ENCODE assay signal across 18 cellular contexts in genomic region chr16:28901862-28902261, GRCh38. TPM values are rescaled to one million over a fixed set of nuclear protein-coding genes. Genes with fewer than 3 reads are reported as not detected.
DNase-seq lines count a peak whose midpoint lies in the region; ATAC-seq, FAIRE-seq and TF ChIP-seq lines count a peak whose summit lies in the region.
"Had no signal": no experiment of that assay in that cellular context is flagged by ENCODE, and none has a peak within 500 bp of the region (broad histone marks: within the 10 kb centered on the region; RNA-seq: fewer than 3 reads in every experiment).

No MANE protein-coding gene starts in this region.

- TF ChIP-seq RAD21 in HepG2 (CRISPR knock-in tag; IDR thresholded peaks at IDR 0.05) = no peak

- intact Hi-C loops in HepG2 (cut with micrococcal nuclease; ENCODE audit: unreplicated experiment) = no loop called here

- no TSS peak for BruUV-seq in HepG2 (replicated peaks; lab: Mats Ljungman, UMichigan)

- H3K9me3 ChIP-seq in KOPT-K1 (ENCODE audit: insufficient read depth, low read length, poor library complexity, severe bottlenecking) (no peaks in the 10 kb centered on the region), HepG2 (ENCODE audit: low read length) (no peaks in the 10 kb centered on the region)
- H3K9me3 ChIP-seq: A549, HAP-1 had no signal

- no peak overlapping the region for H3K4me2 ChIP-seq in HepG2 (ENCODE audit: low read depth, low read length)
- H3K4me2 ChIP-seq: A549 had no signal

- peaks cover 0 to 2% (median 0%) of the 10 kb centered on the region in 3 donors for H3K36me3 Mint-ChIP-seq in naive thymus-derived CD8-positive, alpha-beta T cell

- ATAC-seq in HepG2 = peak; percentile 5; the same call in 1 of the 3 replicates
- no peak for ATAC-seq in naive thymus-derived CD8-positive, alpha-beta T cell
- no peak for ATAC-seq in GM18517 (IDR thresholded peaks at IDR 0.05; ENCODE audit: unreplicated experiment)
- no peak for ATAC-seq in GM21526 (IDR thresholded peaks at IDR 0.05; ENCODE audit: low FRiP score, unreplicated experiment)

- 97% methylated on average over 10 of the region's 15 CpGs for WGBS in HepG2 (ENCODE audit: low lambda C conversion rate)

- no peak for FAIRE-seq in HepG2 (lab: Jason Lieb, UNC)
- FAIRE-seq: A549, GM18507, HTR-8/SVneo had no signal

- peak overlapping the region; percentile 76 for H3K27ac ChIP-seq in KOPT-K1 (ENCODE audit: low read depth, low read length, poor library complexity, severe bottlenecking)
- H3K27ac ChIP-seq in HepG2 (ENCODE audit: extremely low read length, insufficient read depth, low read length) = no peak overlapping the region
- H3K27ac ChIP-seq: A549 had no signal

- no peak overlapping the region for H2AFZ ChIP-seq in HepG2 (ENCODE audit: low read length)

- CTCF ChIA-PET in HepG2 (lab: Yijun Ruan, JAX; ENCODE audit: low intra/inter-chr PET ratio, low total read pairs) = no interaction called here

- no peak overlapping the region for H3K4me3 Mint-ChIP-seq in naive thymus-derived CD8-positive, alpha-beta T cell
- H3K4me3 Mint-ChIP-seq: CD4-positive, alpha-beta T cell; HFFc6 had no signal

- no peaks in the 10 kb centered on the region for H3K79me2 ChIP-seq in HepG2 (ENCODE audit: insufficient read depth, low read length)

- H4K20me1 ChIP-seq in HepG2 (ENCODE audit: insufficient read depth, low read length) = no peaks in the 10 kb centered on the region

- in situ Hi-C loops in HepG2 (cut with HindIII; ENCODE audit: extremely low pct_ligation_motif_present, low pct_unique_long_range_greater_than_20kb) = no loop called here

- TF ChIP-seq POLR2A in HepG2 (IDR thresholded peaks at IDR 0.05; ENCODE audit: insufficient read depth in 1 of 2, low read depth in 2 of 2, low read length in 2 of 2) = no peak

- TF ChIP-seq EP300 in HepG2 (IDR thresholded peaks at IDR 0.05; ENCODE audit: low read depth in 2 of 2, low read length in 2 of 2) (no peak), HepG2 (CRISPR knock-in tag; IDR thresholded peaks at IDR 0.05; ENCODE audit: borderline replicate concordance) (no peak)

- H3K27ac Mint-ChIP-seq in naive thymus-derived CD8-positive, alpha-beta T cell = peak overlapping the region in 1 of 10 donors; percentile 8
- H3K27ac Mint-ChIP-seq: CD4-positive, alpha-beta T cell; HFFc6 had no signal

- peak; percentile 3 for DNase-seq in CD1c-positive myeloid dendritic cell (ENCODE audit: extremely low spot score)
- DNase-seq in HepG2 (ENCODE audit: low spot score) = no peak
- DNase-seq in naive thymus-derived CD8-positive, alpha-beta T cell = no peak
- DNase-seq: Calu3; CD4-positive, alpha-beta T cell; DMS 273 treated with DMSO at 0.1 percent for 48 hours; GOT3; HFFc6 had no signal

- H3K27me3 Mint-ChIP-seq in naive thymus-derived CD8-positive, alpha-beta T cell = no peaks in the 10 kb centered on the region
- H3K27me3 Mint-ChIP-seq: CD4-positive, alpha-beta T cell had no signal

- no peak overlapping the region for H3K9ac ChIP-seq in HepG2 (ENCODE audit: insufficient read depth, low read depth, low read length)

- H3K27me3 ChIP-seq in HepG2 (ENCODE audit: control insufficient read depth in 1 of 2, insufficient read depth in 2 of 2, low read length in 2 of 2) = no peaks in the 10 kb centered on the region

- POLR2A ChIA-PET in HepG2 (lab: Yijun Ruan, JAX) = interaction anchor here (1.4 kb wide), 1 partner anchor 21 kb away, joined by 3 read pairs; no protein-coding TSS in a partner anchor
- POLR2A ChIA-PET in naive thymus-derived CD8-positive, alpha-beta T cell (lab: Charles Lee) = interaction anchor here (1.4 kb wide), 1 partner anchor 21 kb away, joined by 4 read pairs; no protein-coding TSS in a partner anchor

- H3K36me3 ChIP-seq in KOPT-K1 (ENCODE audit: insufficient read depth, low read length) (peaks cover 32% of the 10 kb centered on the region), HepG2 (replicated peaks in 1 of 2; ENCODE audit: control insufficient read depth in 1 of 2, insufficient read depth in 2 of 2, low read length in 2 of 2) (peaks cover 12 to 15% of the 10 kb centered on the region in 2 experiments)
- H3K36me3 ChIP-seq: HAP-1 had no signal

- H3K4me1 Mint-ChIP-seq in naive thymus-derived CD8-positive, alpha-beta T cell = peaks cover 3 to 11% (median 5%) of the 10 kb centered on the region in 4 donors

- no peak for TF ChIP-seq CTCF in HepG2 (CRISPR knock-in tag; IDR thresholded peaks at IDR 0.05)

- no peaks in the 10 kb centered on the region for H3K4me1 ChIP-seq in HepG2 (ENCODE audit: insufficient read depth, low read length)
- H3K4me1 ChIP-seq: A549, HAP-1 had no signal

- no peak overlapping the region for H3K4me3 ChIP-seq in HepG2 (replicated peaks in 1 of 3; ENCODE audit: insufficient read depth in 1 of 3, low read depth in 2 of 3, low read length in 3 of 3)
- H3K4me3 ChIP-seq: A549, HAP-1 had no signal

- no peaks in the 10 kb centered on the region for H3K9me3 Mint-ChIP-seq in naive thymus-derived CD8-positive, alpha-beta T cell
- H3K9me3 Mint-ChIP-seq: CD4-positive, alpha-beta T cell; HFFc6 had no signal

RNA-seq across cellular contexts. Expression of gene RABEP2, which starts 23.2 kb away (rescaled TPM):
- total RNA-seq in HepG2 (2016; rRNA removed; fragmentation: Illumina TruSeq; extraction: Trizol) = 16.1 and 18.4 TPM in 2 replicates
- total RNA-seq in HepG2 (2016; cell fraction: cytosol; rRNA removed; fragmentation: Illumina TruSeq; extraction: Trizol; ENCODE audit: low read depth) = 2.9 and 3.6 TPM in 2 replicates
- 13.9 and 19.6 TPM in 2 replicates for total RNA-seq in HepG2 (2016; cell fraction: insoluble cytoplasmic fraction; rRNA removed; fragmentation: Illumina TruSeq; extraction: Trizol)
- total RNA-seq in HepG2 (2016; cell fraction: membrane; rRNA removed; fragmentation: Illumina TruSeq; extraction: Trizol) = 7.5 and 8.4 TPM in 2 replicates
- total RNA-seq in HepG2 (2016; cell fraction: nucleus; rRNA removed; fragmentation: Illumina TruSeq; extraction: Trizol) = 10.2 and 11.4 TPM in 2 replicates
- 10.8 and 12.4 TPM in 2 replicates for polyA plus RNA-seq in HepG2 (2011; rRNA removed)
- 8.5 and 13.3 TPM in 2 replicates for polyA plus RNA-seq in HepG2 (2011; cell fraction: cytosol; rRNA removed)
- polyA plus RNA-seq in HepG2 (2011; cell fraction: nucleus; rRNA removed) = 28.2 and 32.3 TPM in 2 replicates
- polyA plus RNA-seq in HepG2 (2012) = 5.7 and 7.3 TPM in 2 replicates
- 1.9 and 2.8 TPM in 2 replicates for polyA plus RNA-seq in HepG2 (2016; cell fraction: cytosol; fragmentation: Illumina TruSeq; extraction: Trizol; ENCODE audit: low read depth)
- 9.8 and 12.4 TPM in 2 replicates for polyA plus RNA-seq in HepG2 (2016; cell fraction: insoluble cytoplasmic fraction; fragmentation: Illumina TruSeq; extraction: Trizol; ENCODE audit: low read depth)
- 4.5 and 4.9 TPM in 2 replicates for polyA plus RNA-seq in HepG2 (2016; cell fraction: membrane; fragmentation: Illumina TruSeq; extraction: Trizol; ENCODE audit: low read depth)
- polyA plus RNA-seq in HepG2 (2016; cell fraction: nucleus; fragmentation: Illumina TruSeq; extraction: Trizol; ENCODE audit: insufficient read depth, low read depth) = 17.2 and 17.9 TPM in 2 replicates
- 5.5 and 7.5 TPM in 2 replicates for polyA minus RNA-seq in HepG2 (2011; rRNA and poly(A)+ RNA removed; ENCODE audit: low replicate concordance)
- 5.5 and 7.4 TPM in 2 replicates for polyA minus RNA-seq in HepG2 (2011; cell fraction: cytosol; rRNA and poly(A)+ RNA removed)
- polyA minus RNA-seq in HepG2 (2011; cell fraction: nucleus; rRNA and poly(A)+ RNA removed) = 6.2 and 7.5 TPM in 2 replicates
- total RNA-seq in naive thymus-derived CD8-positive, alpha-beta T cell = 10 to 100 TPM; 34.1 to 35.7 TPM
- 1 to 10 TPM; 2.8 to 6.5 (median 3.0) TPM for polyA plus RNA-seq in naive thymus-derived CD8-positive, alpha-beta T cell

RNA-seq across cellular contexts. Expression of gene ATP2A1, which starts 23.6 kb away (rescaled TPM):
- 0.70 and 3.2 TPM in 2 replicates for total RNA-seq in HepG2 (2016; rRNA removed; fragmentation: Illumina TruSeq; extraction: Trizol)
- total RNA-seq in HepG2 (2016; cell fraction: cytosol; rRNA removed; fragmentation: Illumina TruSeq; extraction: Trizol; ENCODE audit: low read depth) = 1.1 and 1.9 TPM in 2 replicates
- total RNA-seq in HepG2 (2016; cell fraction: insoluble cytoplasmic fraction; rRNA removed; fragmentation: Illumina TruSeq; extraction: Trizol) = 0.30 and 2.0 TPM in 2 replicates
- total RNA-seq in HepG2 (2016; cell fraction: membrane; rRNA removed; fragmentation: Illumina TruSeq; extraction: Trizol) = 0.65 and 1.3 TPM in 2 replicates
- 4.8 and 6.9 TPM in 2 replicates for total RNA-seq in HepG2 (2016; cell fraction: nucleus; rRNA removed; fragmentation: Illumina TruSeq; extraction: Trizol)
- polyA plus RNA-seq in HepG2 (2011; rRNA removed) = 12.5 and 16.4 TPM in 2 replicates
- polyA plus RNA-seq in HepG2 (2011; cell fraction: cytosol; rRNA removed) = 2.7 and 2.9 TPM in 2 replicates
- 149 and 332 TPM in 2 replicates for polyA plus RNA-seq in HepG2 (2011; cell fraction: nucleus; rRNA removed)
- polyA plus RNA-seq in HepG2 (2012) = 31.5 and 57.2 TPM in 2 replicates
- 0.51 TPM in 2 replicates for polyA plus RNA-seq in HepG2 (2016; cell fraction: cytosol; fragmentation: Illumina TruSeq; extraction: Trizol; ENCODE audit: low read depth)
- polyA plus RNA-seq in HepG2 (2016; cell fraction: insoluble cytoplasmic fraction; fragmentation: Illumina TruSeq; extraction: Trizol; ENCODE audit: low read depth) = 1.3 and 1.5 TPM in 2 replicates
- 0.87 and 1.9 TPM in 2 replicates for polyA plus RNA-seq in HepG2 (2016; cell fraction: membrane; fragmentation: Illumina TruSeq; extraction: Trizol; ENCODE audit: low read depth)
- polyA plus RNA-seq in HepG2 (2016; cell fraction: nucleus; fragmentation: Illumina TruSeq; extraction: Trizol; ENCODE audit: insufficient read depth, low read depth) = 55.1 and 58.0 TPM in 2 replicates
- polyA minus RNA-seq in HepG2 (2011; rRNA and poly(A)+ RNA removed; ENCODE audit: low replicate concordance) = 1.4 and 6.4 TPM in 2 replicates
- polyA minus RNA-seq in HepG2 (2011; cell fraction: cytosol; rRNA and poly(A)+ RNA removed) = 0.59 and 1.4 TPM in 2 replicates
- polyA minus RNA-seq in HepG2 (2011; cell fraction: nucleus; rRNA and poly(A)+ RNA removed) = 26.7 and 30.8 TPM in 2 replicates
- total RNA-seq in naive thymus-derived CD8-positive, alpha-beta T cell = 1 to 10 TPM in 1 of 2 experiments, under 1 TPM in 1; 0.58 to 1.2 TPM
- polyA plus RNA-seq in naive thymus-derived CD8-positive, alpha-beta T cell = not detected
- total RNA-seq: Daoy had no signal

RNA-seq across cellular contexts. Expression of gene CD19, which starts 29.9 kb away (rescaled TPM):
- total RNA-seq in HepG2 (2016; rRNA removed; fragmentation: Illumina TruSeq; extraction: Trizol) = 0.48 and 0.55 TPM in 2 replicates
- 0.26 TPM in 1 of 2 replicates, not detected in the other for total RNA-seq in HepG2 (2016; cell fraction: cytosol; rRNA removed; fragmentation: Illumina TruSeq; extraction: Trizol; ENCODE audit: low read depth)
- total RNA-seq in HepG2 (2016; cell fraction: insoluble cytoplasmic fraction; rRNA removed; fragmentation: Illumina TruSeq; extraction: Trizol) = 0.34 and 0.37 TPM in 2 replicates
- 0.24 TPM in 1 of 2 replicates, not detected in the other for total RNA-seq in HepG2 (2016; cell fraction: membrane; rRNA removed; fragmentation: Illumina TruSeq; extraction: Trizol)
- total RNA-seq in HepG2 (2016; cell fraction: nucleus; rRNA removed; fragmentation: Illumina TruSeq; extraction: Trizol) = not detected in 2 replicates
- polyA plus RNA-seq in HepG2 (2011; rRNA removed) = 1.1 and 1.2 TPM in 2 replicates
- 0.92 and 2.2 TPM in 2 replicates for polyA plus RNA-seq in HepG2 (2011; cell fraction: cytosol; rRNA removed)
- 2.1 and 2.5 TPM in 2 replicates for polyA plus RNA-seq in HepG2 (2011; cell fraction: nucleus; rRNA removed)
- polyA plus RNA-seq in HepG2 (2012) = 1.6 and 2.5 TPM in 2 replicates
- 0.05 and 0.07 TPM in 2 replicates for polyA plus RNA-seq in HepG2 (2016; cell fraction: cytosol; fragmentation: Illumina TruSeq; extraction: Trizol; ENCODE audit: low read depth)
- 0.64 and 0.67 TPM in 2 replicates for polyA plus RNA-seq in HepG2 (2016; cell fraction: insoluble cytoplasmic fraction; fragmentation: Illumina TruSeq; extraction: Trizol; ENCODE audit: low read depth)
- 0.10 TPM in 1 of 2 replicates, not detected in the other for polyA plus RNA-seq in HepG2 (2016; cell fraction: membrane; fragmentation: Illumina TruSeq; extraction: Trizol; ENCODE audit: low read depth)
- 0.32 and 0.45 TPM in 2 replicates for polyA plus RNA-seq in HepG2 (2016; cell fraction: nucleus; fragmentation: Illumina TruSeq; extraction: Trizol; ENCODE audit: insufficient read depth, low read depth)
- polyA minus RNA-seq in HepG2 (2011; rRNA and poly(A)+ RNA removed; ENCODE audit: low replicate concordance) = 0.07 and 1.0 TPM in 2 replicates
- polyA minus RNA-seq in HepG2 (2011; cell fraction: cytosol; rRNA and poly(A)+ RNA removed) = not detected in 2 replicates
- 0.39 and 0.75 TPM in 2 replicates for polyA minus RNA-seq in HepG2 (2011; cell fraction: nucleus; rRNA and poly(A)+ RNA removed)
- total RNA-seq in naive thymus-derived CD8-positive, alpha-beta T cell = 1 to 10 TPM; 6.9 to 7.6 TPM
- under 1 TPM; 0.17 to 0.19 (median 0.19) TPM for polyA plus RNA-seq in naive thymus-derived CD8-positive, alpha-beta T cell
- total RNA-seq: Calu3, Daoy, HFFc6 had no signal
- polyA plus RNA-seq: A549, AG04450, BJ had no signal

RNA-seq across cellular contexts. Expression of gene SH2B1, which starts 38.2 kb away (rescaled TPM):
- total RNA-seq in HepG2 (2016; rRNA removed; fragmentation: Illumina TruSeq; extraction: Trizol) = 15.6 and 23.3 TPM in 2 replicates
- total RNA-seq in HepG2 (2016; cell fraction: cytosol; rRNA removed; fragmentation: Illumina TruSeq; extraction: Trizol; ENCODE audit: low read depth) = 22.5 and 27.1 TPM in 2 replicates
- 13.4 and 24.5 TPM in 2 replicates for total RNA-seq in HepG2 (2016; cell fraction: insoluble cytoplasmic fraction; rRNA removed; fragmentation: Illumina TruSeq; extraction: Trizol)
- 16.3 and 21.4 TPM in 2 replicates for total RNA-seq in HepG2 (2016; cell fraction: membrane; rRNA removed; fragmentation: Illumina TruSeq; extraction: Trizol)
- 30.1 and 30.6 TPM in 2 replicates for total RNA-seq in HepG2 (2016; cell fraction: nucleus; rRNA removed; fragmentation: Illumina TruSeq; extraction: Trizol)
- polyA plus RNA-seq in HepG2 (2011; rRNA removed) = 30.8 and 40.2 TPM in 2 replicates
- polyA plus RNA-seq in HepG2 (2011; cell fraction: cytosol; rRNA removed) = 15.2 and 19.8 TPM in 2 replicates
- 198 and 224 TPM in 2 replicates for polyA plus RNA-seq in HepG2 (2011; cell fraction: nucleus; rRNA removed)
- polyA plus RNA-seq in HepG2 (2012) = 35.0 and 37.6 TPM in 2 replicates
- 4.3 and 6.0 TPM in 2 replicates for polyA plus RNA-seq in HepG2 (2016; cell fraction: cytosol; fragmentation: Illumina TruSeq; extraction: Trizol; ENCODE audit: low read depth)
- 18.0 and 21.1 TPM in 2 replicates for polyA plus RNA-seq in HepG2 (2016; cell fraction: insoluble cytoplasmic fraction; fragmentation: Illumina TruSeq; extraction: Trizol; ENCODE audit: low read depth)
- 12.3 and 13.6 TPM in 2 replicates for polyA plus RNA-seq in HepG2 (2016; cell fraction: membrane; fragmentation: Illumina TruSeq; extraction: Trizol; ENCODE audit: low read depth)
- 82.4 and 89.4 TPM in 2 replicates for polyA plus RNA-seq in HepG2 (2016; cell fraction: nucleus; fragmentation: Illumina TruSeq; extraction: Trizol; ENCODE audit: insufficient read depth, low read depth)
- 44.5 and 55.4 TPM in 2 replicates for polyA minus RNA-seq in HepG2 (2011; rRNA and poly(A)+ RNA removed; ENCODE audit: low replicate concordance)
- 10.5 and 11.6 TPM in 2 replicates for polyA minus RNA-seq in HepG2 (2011; cell fraction: cytosol; rRNA and poly(A)+ RNA removed)
- polyA minus RNA-seq in HepG2 (2011; cell fraction: nucleus; rRNA and poly(A)+ RNA removed) = 36.8 and 48.6 TPM in 2 replicates
- total RNA-seq in naive thymus-derived CD8-positive, alpha-beta T cell = 100 to 1,000 TPM; 110 to 117 TPM
- polyA plus RNA-seq in naive thymus-derived CD8-positive, alpha-beta T cell = 1 to 10 TPM; 1.1 to 2.5 (median 2.2) TPM

RNA-seq across cellular contexts. Expression of gene NFATC2IP, which starts 48.9 kb away (rescaled TPM):
- 18.2 and 32.1 TPM in 2 replicates for total RNA-seq in HepG2 (2016; rRNA removed; fragmentation: Illumina TruSeq; extraction: Trizol)
- 8.8 and 9.0 TPM in 2 replicates for total RNA-seq in HepG2 (2016; cell fraction: cytosol; rRNA removed; fragmentation: Illumina TruSeq; extraction: Trizol; ENCODE audit: low read depth)
- total RNA-seq in HepG2 (2016; cell fraction: insoluble cytoplasmic fraction; rRNA removed; fragmentation: Illumina TruSeq; extraction: Trizol) = 16.5 and 31.5 TPM in 2 replicates
- 13.0 and 14.4 TPM in 2 replicates for total RNA-seq in HepG2 (2016; cell fraction: membrane; rRNA removed; fragmentation: Illumina TruSeq; extraction: Trizol)
- total RNA-seq in HepG2 (2016; cell fraction: nucleus; rRNA removed; fragmentation: Illumina TruSeq; extraction: Trizol) = 39.2 and 44.2 TPM in 2 replicates
- 46.6 and 48.5 TPM in 2 replicates for polyA plus RNA-seq in HepG2 (2011; rRNA removed)
- 17.8 and 17.9 TPM in 2 replicates for polyA plus RNA-seq in HepG2 (2011; cell fraction: cytosol; rRNA removed)
- polyA plus RNA-seq in HepG2 (2011; cell fraction: nucleus; rRNA removed) = 95.6 and 102 TPM in 2 replicates
- polyA plus RNA-seq in HepG2 (2012) = 21.4 and 26.1 TPM in 2 replicates
- 2.0 and 2.2 TPM in 2 replicates for polyA plus RNA-seq in HepG2 (2016; cell fraction: cytosol; fragmentation: Illumina TruSeq; extraction: Trizol; ENCODE audit: low read depth)
- 17.1 and 18.6 TPM in 2 replicates for polyA plus RNA-seq in HepG2 (2016; cell fraction: insoluble cytoplasmic fraction; fragmentation: Illumina TruSeq; extraction: Trizol; ENCODE audit: low read depth)
- 5.0 and 5.5 TPM in 2 replicates for polyA plus RNA-seq in HepG2 (2016; cell fraction: membrane; fragmentation: Illumina TruSeq; extraction: Trizol; ENCODE audit: low read depth)
- polyA plus RNA-seq in HepG2 (2016; cell fraction: nucleus; fragmentation: Illumina TruSeq; extraction: Trizol; ENCODE audit: insufficient read depth, low read depth) = 172 and 177 TPM in 2 replicates
- 44.3 and 90.2 TPM in 2 replicates for polyA minus RNA-seq in HepG2 (2011; rRNA and poly(A)+ RNA removed; ENCODE audit: low replicate concordance)
- polyA minus RNA-seq in HepG2 (2011; cell fraction: cytosol; rRNA and poly(A)+ RNA removed) = 8.3 and 8.6 TPM in 2 replicates
- 49.6 and 61.2 TPM in 2 replicates for polyA minus RNA-seq in HepG2 (2011; cell fraction: nucleus; rRNA and poly(A)+ RNA removed)
- total RNA-seq in naive thymus-derived CD8-positive, alpha-beta T cell = 100 to 1,000 TPM; 112 to 116 TPM
- 10 to 100 TPM; 22.8 to 30.2 (median 28.7) TPM for polyA plus RNA-seq in naive thymus-derived CD8-positive, alpha-beta T cell
